In the genomic region with DNA sequence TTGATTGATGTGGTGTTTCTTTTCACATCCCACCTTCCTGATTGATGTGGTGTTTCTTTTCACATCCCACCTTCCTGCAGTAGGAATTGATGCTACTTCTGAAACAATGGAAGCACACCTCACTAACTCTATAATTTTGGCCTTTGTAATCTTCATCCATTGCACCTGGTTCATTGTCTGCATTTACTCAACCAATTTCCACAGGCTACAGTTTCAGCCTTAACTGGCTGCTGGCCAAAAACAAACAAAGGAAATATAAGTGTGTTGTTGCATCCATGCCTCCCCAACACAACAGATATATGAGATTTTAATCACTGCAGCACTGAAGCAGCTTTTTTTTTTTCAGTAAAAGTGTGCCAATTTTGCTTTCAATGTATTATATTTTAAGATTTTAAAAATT, we compare ENCODE assay signal across 14 cellular contexts.
DNase-seq lines count a peak whose midpoint lies in the region.
"Had no signal": no experiment of that assay in that cellular context is flagged by ENCODE, and none has a peak within 500 bp of the region (broad histone marks: within the 10 kb centered on the region; RNA-seq: fewer than 3 reads in every experiment).

No MANE protein-coding gene starts in this region.

- DNase-seq in DMS153 (lab: John Stamatoyannopoulos, UW) (peak; percentile 62), NCI-H1105 (lab: John Stamatoyannopoulos, UW) (peak; percentile 3), NCI-H2029 treated with DMSO at 0.1 percent for 48 hours (lab: John Stamatoyannopoulos, UW) (peak; percentile 58), NCI-H345 treated with DMSO at 0.1 percent for 48 hours (lab: John Stamatoyannopoulos, UW; ENCODE audit: unreplicated experiment) (peak; percentile 83), retina (no peak), NCI-H2196 treated with DMSO at 0.1 percent for 48 hours (lab: John Stamatoyannopoulos, UW; ENCODE audit: unreplicated experiment) (no peak), NCI-H1436 treated with DMSO at 0.1 percent for 48 hours (lab: John Stamatoyannopoulos, UW) (no peak)
- DNase-seq in stimulated activated CD4-positive, alpha-beta T cell treated with anti-CD3 and anti-CD28 coated beads, Interleukin-4, amount 100 ng/mL, for 24 hours, result no peak
- DNase-seq: DMS79 treated with DMSO at 0.1 percent for 48 hours, MV-4-11, NCI-H2171, NCI-H526 treated with DMSO at 0.1 percent for 48 hours, PC-9, T-helper 2 cell had no signal

Comparison
In these comparisons a context has a peak if more than half of its experiments do, and no peak if none do; other contexts are left out.
1. DNase-seq: peak in DMS153 (single experiment), NCI-H1105 (single experiment), NCI-H2029 treated with DMSO at 0.1 percent for 48 hours (single experiment) and NCI-H345 treated with DMSO at 0.1 percent for 48 hours (single experiment); none in retina (single experiment), stimulated activated CD4-positive, alpha-beta T cell treated with anti-CD3 and anti-CD28 coated beads, Interleukin-4, amount 100 ng/mL, for 24 hours (single experiment), NCI-H2196 treated with DMSO at 0.1 percent for 48 hours (single experiment) and NCI-H1436 treated with DMSO at 0.1 percent for 48 hours (single experiment).